Comparison of ENCODE assay signal across 11 cellular contexts in the genomic region with DNA sequence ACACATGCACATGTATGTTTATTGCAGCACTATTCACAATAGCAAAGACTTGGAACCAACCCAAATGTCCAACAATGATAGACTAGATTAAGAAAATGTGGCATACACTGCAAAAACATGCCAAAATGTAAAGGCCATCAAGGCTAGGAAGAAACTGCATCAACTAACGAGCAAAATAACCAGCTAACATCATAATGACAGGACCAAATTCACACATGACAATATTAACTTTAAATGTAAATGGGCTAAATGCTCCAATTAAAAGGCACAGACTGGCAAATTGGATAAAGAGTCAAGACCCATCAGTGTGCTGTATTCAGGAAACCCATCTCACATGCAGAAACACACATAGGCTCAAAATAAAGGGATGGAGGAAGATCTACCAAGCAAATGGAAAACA. TPM values are rescaled to one million over a fixed set of nuclear protein-coding genes. Genes with fewer than 3 reads are reported as not detected.
"Had no signal": no experiment of that assay in that cellular context is flagged by ENCODE, and none has a peak within 500 bp of the region (broad histone marks: within the 10 kb centered on the region; RNA-seq: fewer than 3 reads in every experiment).

No MANE protein-coding gene starts in this region.

RNA-seq across cellular contexts. Expression of a gene that starts 23.1 kb away (rescaled TPM):
- total RNA-seq: subcutaneous adipose tissue, tibial nerve, vagina had no signal

RNA-seq across cellular contexts. Expression of a gene that starts 33.9 kb away (rescaled TPM):
- total RNA-seq: subcutaneous adipose tissue, suprapubic skin, temporal lobe, thoracic aorta, tibial nerve, upper lobe of left lung, upper lobe of right lung, ureter, urinary bladder, vagina had no signal
- polyA plus RNA-seq: stomach, urinary bladder had no signal
